Comparison of ENCODE assay signal across 8 cellular contexts in the genomic region with DNA sequence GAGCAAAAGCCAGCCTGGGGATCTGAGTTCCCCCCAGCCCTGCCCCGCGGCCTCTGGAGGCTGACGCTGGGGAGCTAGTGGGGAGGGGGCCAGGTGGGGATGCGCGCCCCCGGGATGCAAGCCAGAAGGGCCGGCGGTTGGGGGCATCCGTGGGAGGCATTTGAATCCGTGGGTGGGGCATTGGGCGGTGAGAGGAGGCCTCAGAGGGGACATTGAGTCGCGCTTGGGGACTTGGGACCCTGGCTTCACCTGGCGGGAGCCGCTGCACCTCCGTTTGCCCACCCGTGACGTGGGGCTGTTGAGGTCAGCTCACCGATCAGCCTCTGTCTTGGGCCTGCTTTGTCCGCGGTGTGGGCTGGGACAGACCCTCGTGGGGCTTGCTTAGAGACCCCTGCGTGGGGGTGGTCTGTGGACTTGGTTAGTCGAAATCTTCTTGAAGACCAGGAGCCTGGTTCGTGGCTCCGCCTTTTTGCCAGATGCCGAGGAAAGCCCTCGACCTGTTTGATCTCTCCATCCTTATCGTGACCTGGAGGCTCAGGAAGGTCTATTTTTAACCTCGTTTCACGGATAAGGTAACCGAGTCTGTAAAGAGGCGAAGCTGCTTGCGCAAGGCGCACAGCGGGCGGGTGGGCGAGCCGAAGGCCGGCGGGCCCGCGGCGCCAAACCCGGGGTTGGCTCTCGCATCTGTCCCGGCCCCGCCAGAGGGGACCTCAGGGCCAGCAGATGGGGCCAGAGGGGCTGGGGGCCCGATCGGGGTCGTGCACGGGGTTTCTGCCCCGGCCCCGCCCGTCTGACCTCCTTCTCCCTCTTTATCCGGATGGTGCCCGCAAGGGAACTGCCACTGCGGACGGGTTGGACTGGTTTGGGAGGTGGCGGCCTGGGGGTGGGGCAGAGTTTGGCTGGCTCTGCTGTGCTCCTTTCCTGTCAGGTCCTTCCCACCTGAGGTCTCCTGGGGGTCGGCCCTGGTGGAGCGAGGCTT. TPM values are rescaled to one million over a fixed set of nuclear protein-coding genes. Genes with fewer than 3 reads are reported as not detected.
DNase-seq lines count a peak whose midpoint lies in the region; ATAC-seq, FAIRE-seq and TF ChIP-seq lines count a peak whose summit lies in the region.

No MANE protein-coding gene starts in this region.

- H3K4me1 ChIP-seq in iPS DF 6.9 (ENCODE audit: control insufficient read depth, insufficient read depth, low read length) (peaks cover 10% of the 10 kb centered on the region), small intestine (ENCODE audit: control insufficient read depth in 2 of 2, insufficient read depth in 1 of 2, low read depth in 1 of 2, low read length in 1 of 2) (peaks cover 3 to 5% of the 10 kb centered on the region in 2 donors)

- H3K9me3 ChIP-seq in iPS DF 6.9 (ENCODE audit: control insufficient read depth, insufficient read depth, low read length) (no peaks in the 10 kb centered on the region), small intestine (ENCODE audit: control insufficient read depth, low read depth) (no peaks in the 10 kb centered on the region)

- no peaks in the 10 kb centered on the region for H3K27me3 Mint-ChIP-seq in activated CD8-positive, alpha-beta T cell treated with anti-CD3 and anti-CD28 coated beads for 36 hours

- H3K36me3 ChIP-seq in iPS DF 6.9 (ENCODE audit: control insufficient read depth, insufficient read depth, low read length) (no peaks in the 10 kb centered on the region), small intestine (ENCODE audit: control insufficient read depth in 2 of 2, insufficient read depth in 2 of 2, low read length in 2 of 2) (no peaks in the 10 kb centered on the region)

- no CpG with 5 or more reads among the region's 62 CpGs for WGBS in iPS DF 6.9 (ENCODE audit: insufficient coverage, insufficient read length)
- WGBS in small intestine, 3 donors, result 11 to 29% (median 24%) methylated on average over 54 to 62 of the region's 62 CpGs

- no peak for ATAC-seq in activated CD8-positive, alpha-beta T cell treated with anti-CD3 and anti-CD28 coated beads for 36 hours
- ATAC-seq in GM18909 (IDR thresholded peaks at IDR 0.05; ENCODE audit: poor library complexity, unreplicated experiment) (no peak), GM19324 (IDR thresholded peaks at IDR 0.05; ENCODE audit: low FRiP score, unreplicated experiment) (no peak)

- DNase-seq in NCI-H146 (lab: John Stamatoyannopoulos, UW) (peak; percentile 45), NCI-H146 treated with DMSO at 0.1 percent for 48 hours (lab: John Stamatoyannopoulos, UW; ENCODE audit: unreplicated experiment) (no peak), iPS DF 6.9 (ENCODE audit: low read depth, low spot score) (no peak), small intestine (peak; percentile 59), H4 (ENCODE audit: low spot score) (no peak)
- DNase-seq in activated CD8-positive, alpha-beta T cell treated with anti-CD3 and anti-CD28 coated beads for 36 hours, result no peak

- peak overlapping the region; percentile 64 for H3K4me3 ChIP-seq in iPS DF 6.9 (ENCODE audit: low read length)
- H3K4me3 ChIP-seq in small intestine (ENCODE audit: low read depth in 1 of 2, low read length in 2 of 2), result peak overlapping the region; percentile 29 to 79

- peaks cover 20% of the 10 kb centered on the region for H3K36me3 Mint-ChIP-seq in activated CD8-positive, alpha-beta T cell treated with anti-CD3 and anti-CD28 coated beads for 36 hours (ENCODE audit: low read depth)

- peak overlapping the region; percentile 70 for H3K4me3 Mint-ChIP-seq in activated CD8-positive, alpha-beta T cell treated with anti-CD3 and anti-CD28 coated beads for 36 hours

- CTCF ChIA-PET in activated CD8-positive, alpha-beta T cell treated with anti-CD3 and anti-CD28 coated beads for 36 hours (lab: Charles Lee), result interaction anchor here (1.3 to 1.4 kb wide), 2 partner anchors 8 to 23 kb away, joined by 3 read pairs; partner anchors contain the start of gene FAM110A

- TF ChIP-seq CTCF in activated CD8-positive, alpha-beta T cell treated with anti-CD3 and anti-CD28 coated beads for 36 hours (IDR thresholded peaks at IDR 0.05), result no peak

- H3K4me1 Mint-ChIP-seq in activated CD8-positive, alpha-beta T cell treated with anti-CD3 and anti-CD28 coated beads for 36 hours (ENCODE audit: low read depth), result peaks cover 39% of the 10 kb centered on the region

- POLR2A ChIA-PET in activated CD8-positive, alpha-beta T cell treated with anti-CD3 and anti-CD28 coated beads for 36 hours (lab: Charles Lee), result interaction anchor here (1.7 to 1.8 kb wide), 2 partner anchors 7 to 9 kb away, joined by 5 to 8 read pairs; partner anchors contain the start of gene FAM110A

- FAIRE-seq in small intestine (lab: Jason Lieb, UNC), result no peak

- peaks cover 3% of the 10 kb centered on the region for H3K9me3 Mint-ChIP-seq in activated CD8-positive, alpha-beta T cell treated with anti-CD3 and anti-CD28 coated beads for 36 hours

- intact Hi-C loops in activated CD8-positive, alpha-beta T cell treated with anti-CD3 and anti-CD28 coated beads for 36 hours (cut with micrococcal nuclease), result no loop called here

- H3K27ac ChIP-seq in iPS DF 6.9 (ENCODE audit: low read length), result no peak overlapping the region
- peak overlapping the region in 1 of 2 donors; percentile 24 for H3K27ac ChIP-seq in small intestine (ENCODE audit: low read depth in 1 of 2, low read length in 1 of 2)

- no peak overlapping the region for H3K27ac Mint-ChIP-seq in activated CD8-positive, alpha-beta T cell treated with anti-CD3 and anti-CD28 coated beads for 36 hours

- no peaks in the 10 kb centered on the region for H3K27me3 ChIP-seq in iPS DF 6.9 (ENCODE audit: control insufficient read depth, insufficient read depth, low read length)
- H3K27me3 ChIP-seq in small intestine (ENCODE audit: control insufficient read depth in 2 of 2, insufficient read depth in 2 of 2, low read length in 2 of 2), result no peaks in the 10 kb centered on the region

RNA-seq across cellular contexts. Expression of gene FAM110A, which starts 8.3 kb away (rescaled TPM):
- 10 to 100 TPM; 20.5 to 23.1 TPM for total RNA-seq in activated CD8-positive, alpha-beta T cell treated with anti-CD3 and anti-CD28 coated beads for 36 hours
- 10 to 100 TPM; 11.4 to 14.1 (median 12.1) TPM for polyA plus RNA-seq in small intestine
- 2.3 and 6.7 TPM in 2 replicates for total RNA-seq in H4 (2014; rRNA removed; shearing (Covaris generic))

Comparison
In these comparisons a context has a peak if more than half of its experiments do, and no peak if none do; other contexts are left out.
1. DNase-seq: peak in NCI-H146 (single experiment) and small intestine (single experiment); none in NCI-H146 treated with DMSO at 0.1 percent for 48 hours (single experiment), activated CD8-positive, alpha-beta T cell treated with anti-CD3 and anti-CD28 coated beads for 36 hours (single experiment), iPS DF 6.9 (single experiment) and H4 (single experiment).